Comparison of ENCODE assay signal across 8 cellular contexts in genomic region chr9:99231708-99232107, GRCh38. TPM values are rescaled to one million over a fixed set of nuclear protein-coding genes. Genes with fewer than 3 reads are reported as not detected.
DNase-seq lines count a peak whose midpoint lies in the region; ATAC-seq, FAIRE-seq and TF ChIP-seq lines count a peak whose summit lies in the region.

No MANE protein-coding gene starts in this region.

- ATAC-seq in HG03354 (IDR thresholded peaks at IDR 0.05; ENCODE audit: poor library complexity, severe bottlenecking, unreplicated experiment), result no peak

- H3K9me3 ChIP-seq in smooth muscle cell (replicated peaks; ENCODE audit: low read depth), result no peaks in the 10 kb centered on the region
- no peaks in the 10 kb centered on the region for H3K9me3 ChIP-seq in small intestine (ENCODE audit: control insufficient read depth, low read depth)

- H3K27me3 ChIP-seq in smooth muscle cell (ENCODE audit: low read depth) (no peaks in the 10 kb centered on the region), small intestine (ENCODE audit: control insufficient read depth in 2 of 2, insufficient read depth in 2 of 2, low read length in 2 of 2) (no peaks in the 10 kb centered on the region)

- no peaks in the 10 kb centered on the region for H3K4me1 ChIP-seq in smooth muscle cell (ENCODE audit: low read depth)
- H3K4me1 ChIP-seq in small intestine (ENCODE audit: control insufficient read depth in 2 of 2, insufficient read depth in 1 of 2, low read depth in 1 of 2, low read length in 1 of 2), result no peaks in the 10 kb centered on the region

- DNase-seq in NCI-H82 (lab: John Stamatoyannopoulos, UW), result peak; percentile 40
- DNase-seq in NCI-H82 treated with DMSO at 0.1 percent for 48 hours (lab: John Stamatoyannopoulos, UW; ENCODE audit: unreplicated experiment), result no peak
- DNase-seq in RPMI8226, result peak; percentile 37
- peak; percentile 22 for DNase-seq in epithelial cell of esophagus (ENCODE audit: low read depth)
- no peak for DNase-seq in smooth muscle cell (lab: John Stamatoyannopoulos, UW; ENCODE audit: unreplicated experiment)
- no peak for DNase-seq in CD1c-positive myeloid dendritic cell (ENCODE audit: extremely low spot score)
- DNase-seq in small intestine, result no peak

- TF ChIP-seq CTCF in epithelial cell of esophagus (IDR thresholded peaks at IDR 0.05; ENCODE audit: insufficient read depth, low read depth, low read length, missing control alignments), result peak; percentile 58
- TF ChIP-seq CTCF in smooth muscle cell (IDR thresholded peaks at IDR 0.05; ENCODE audit: borderline replicate concordance, insufficient read depth, poor library complexity, severe bottlenecking), result peak; percentile 44

- WGBS in smooth muscle cell (ENCODE audit: low lambda C conversion rate), result 88% methylated on average over 2 of the region's 2 CpGs
- WGBS in small intestine, 3 donors, result 86 to 93% (median 92%) methylated on average over 2 of the region's 2 CpGs

- FAIRE-seq in small intestine (lab: Jason Lieb, UNC), result no peak

- H3K9ac ChIP-seq in smooth muscle cell (ENCODE audit: low read depth), result no peak overlapping the region

- no peak overlapping the region for H3K4me2 ChIP-seq in smooth muscle cell

- peaks cover 62% of the 10 kb centered on the region for H4K20me1 ChIP-seq in smooth muscle cell (ENCODE audit: low read depth)

- H3K27ac ChIP-seq in smooth muscle cell (ENCODE audit: low read depth), result no peak overlapping the region
- H3K27ac ChIP-seq in small intestine (ENCODE audit: low read depth in 1 of 2, low read length in 1 of 2), result no peak overlapping the region

- H3K4me3 ChIP-seq in epithelial cell of esophagus (ENCODE audit: low read length) (no peak overlapping the region), smooth muscle cell (no peak overlapping the region), small intestine (ENCODE audit: low read depth in 1 of 2, low read length in 2 of 2) (no peak overlapping the region)

- no peak overlapping the region for H2AFZ ChIP-seq in smooth muscle cell (ENCODE audit: low read depth)

- H3F3A ChIP-seq in smooth muscle cell (ENCODE audit: low read depth), result no peaks in the 10 kb centered on the region

- H3K36me3 ChIP-seq in smooth muscle cell (ENCODE audit: low read depth) (peaks cover 39% of the 10 kb centered on the region), small intestine (ENCODE audit: control insufficient read depth in 2 of 2, insufficient read depth in 2 of 2, low read length in 2 of 2) (peaks cover 8 to 20% of the 10 kb centered on the region in 2 donors)

- peaks cover 9% of the 10 kb centered on the region for H3K79me2 ChIP-seq in smooth muscle cell (ENCODE audit: low read depth)

RNA-seq across cellular contexts. Expression of gene SEC61B, which starts 9.6 kb away (rescaled TPM):
- 334 and 385 TPM in 2 replicates for total RNA-seq in smooth muscle cell
- polyA plus RNA-seq in smooth muscle cell (471 and 549 TPM in 2 replicates), small intestine (100 to 1,000 TPM; 220 to 382 (median 341) TPM)

RNA-seq across cellular contexts. Expression of gene ALG2, which starts 10.0 kb away (rescaled TPM):
- 53.6 and 60.4 TPM in 2 replicates for total RNA-seq in smooth muscle cell
- polyA plus RNA-seq in smooth muscle cell (50.1 and 53.9 TPM in 2 replicates), small intestine (10 to 100 TPM; 12.4 to 25.9 (median 15.4) TPM)

Comparison
In these comparisons a context has a peak if more than half of its experiments do, and no peak if none do; other contexts are left out.
1. DNase-seq: peak in NCI-H82 (single experiment), RPMI8226 (single experiment) and epithelial cell of esophagus (single experiment); none in NCI-H82 treated with DMSO at 0.1 percent for 48 hours (single experiment), smooth muscle cell (single experiment), CD1c-positive myeloid dendritic cell (single experiment) and small intestine (single experiment).